1 cellular context compared by ENCODE assay signal in genomic region chr7:105705427-105705826, GRCh38.
TF ChIP-seq lines count a peak whose summit lies in the region.

No MANE protein-coding gene starts in this region.

TF ChIP-seq in H1, 55 proteins besides CTCF, POLR2A, EP300 and RAD21:
- TF ChIP-seq RFX5 (IDR thresholded peaks at IDR 0.05; ENCODE audit: borderline replicate concordance, low read depth, low read length) (no peak), TCF12 (IDR thresholded peaks at IDR 0.05; ENCODE audit: low read depth, low read length) (no peak), BRCA1 (IDR thresholded peaks at IDR 0.05; ENCODE audit: low read depth, low read length) (no peak), BACH1 (IDR thresholded peaks at IDR 0.05; ENCODE audit: low read length) (no peak), CTBP2 (IDR thresholded peaks at IDR 0.05; ENCODE audit: borderline replicate concordance, insufficient read depth, insufficient read length, low read length) (no peak), CBX8 (IDR thresholded peaks at IDR 0.05; ENCODE audit: borderline replicate concordance, low read depth, low read length) (no peak), POU5F1 (IDR thresholded peaks at IDR 0.05; ENCODE audit: low read depth, low read length) (no peak), NRF1 (IDR thresholded peaks at IDR 0.05; ENCODE audit: low read depth, low read length) (no peak), TEAD4 (IDR thresholded peaks at IDR 0.05; ENCODE audit: low read depth, low read length) (no peak), EGR1 (IDR thresholded peaks at IDR 0.05; ENCODE audit: borderline replicate concordance, low read depth, low read length) (no peak), YY1 (IDR thresholded peaks at IDR 0.05; ENCODE audit: low read depth, low read length) (no peak), SIN3A (conservative IDR thresholded peaks at IDR 0.05 in 1 of 2, IDR thresholded peaks at IDR 0.05 in 1 of 2; ENCODE audit: low read depth in 1 of 2, low read length in 2 of 2) (no peak), JUND (IDR thresholded peaks at IDR 0.05; ENCODE audit: low read length) (no peak), KDM1A (IDR thresholded peaks at IDR 0.05; ENCODE audit: borderline replicate concordance, low read length) (no peak), E2F6 (IDR thresholded peaks at IDR 0.05) (no peak), SUZ12 (IDR thresholded peaks at IDR 0.05; ENCODE audit: low read length) (no peak), SP2 (IDR thresholded peaks at IDR 0.05; ENCODE audit: low read length) (no peak)
